ENCODE assay signal across 10 cellular contexts in genomic region chr1:8871965-8872399, GRCh38. TPM values are rescaled to one million over a fixed set of nuclear protein-coding genes. Genes with fewer than 3 reads are reported as not detected.
DNase-seq lines count a peak whose midpoint lies in the region; ATAC-seq and TF ChIP-seq lines count a peak whose summit lies in the region.
"Had no signal": no experiment of that assay in that cellular context is flagged by ENCODE, and none has a peak within 500 bp of the region (broad histone marks: within the 10 kb centered on the region; RNA-seq: fewer than 3 reads in every experiment).

No MANE protein-coding gene starts in this region.

- H3K4me1 ChIP-seq in mammary epithelial cell (ENCODE audit: insufficient read depth, low read length) (peaks cover 61% of the 10 kb centered on the region), mesendoderm (ENCODE audit: control insufficient read depth, low read depth, low read length) (peaks cover 17% of the 10 kb centered on the region)

- DNase-seq in Ammon's horn (ENCODE audit: low spot score) (peak; percentile 53), HL-60 (ENCODE audit: low read depth in 1 of 2, low spot score in 1 of 2) (no peak), mammary epithelial cell (no peak), mesendoderm (no peak), GM10266 (ENCODE audit: extremely low spot score) (no peak), DMS 273 treated with DMSO at 0.1 percent for 48 hours (lab: John Stamatoyannopoulos, UW) (no peak)
- DNase-seq in stimulated activated CD4-positive, alpha-beta T cell treated with anti-CD3 and anti-CD28 coated beads, Interleukin-12 subunit alpha, Interleukin-12 subunit beta, amount 100 ng/mL, for 4 hours = no peak
- DNase-seq: DMS79 treated with DMSO at 0.1 percent for 48 hours had no signal

- H3K4me3 ChIP-seq in HL-60 (replicated peaks; ENCODE audit: insufficient read depth, low read length) (no peak overlapping the region), mammary epithelial cell (replicated peaks in 1 of 3; ENCODE audit: insufficient read depth in 1 of 3, low read depth in 2 of 3, low read length in 3 of 3) (peak overlapping the region in 1 of 3 experiments; percentile 8), mesendoderm (ENCODE audit: low read length) (no peak overlapping the region)

- H3K79me2 ChIP-seq in mammary epithelial cell (ENCODE audit: insufficient read depth, low read length) (peaks cover 91% of the 10 kb centered on the region), mesendoderm (ENCODE audit: control insufficient read depth, insufficient read depth, low read length) (peaks cover 74% of the 10 kb centered on the region)

- no peak overlapping the region for H2BK5ac ChIP-seq in mesendoderm (ENCODE audit: low read length)

- no peak for ATAC-seq in GM21717 (IDR thresholded peaks at IDR 0.05; ENCODE audit: unreplicated experiment)

- H3K4me2 ChIP-seq in mammary epithelial cell (ENCODE audit: insufficient read depth, low read depth, low read length) (peak overlapping the region; percentile 89), mesendoderm (ENCODE audit: low read length) (no peak overlapping the region)
- H3K4me2 ChIP-seq: KMS-11 had no signal

- 5% methylated on average over 5 of the region's 5 CpGs for WGBS in mammary epithelial cell (ENCODE audit: low coverage, missing lambda C conversion rate)
- no CpG with 5 or more reads among the region's 5 CpGs for WGBS in mesendoderm (ENCODE audit: extremely low coverage, insufficient coverage, low lambda C conversion rate)

- no peak overlapping the region for H4K5ac ChIP-seq in mesendoderm (ENCODE audit: low read length)

- no peaks in the 10 kb centered on the region for H3K9me3 ChIP-seq in mammary epithelial cell (replicated peaks; ENCODE audit: insufficient read depth, low read length)

- H3K9ac ChIP-seq in mammary epithelial cell (ENCODE audit: insufficient read depth, low read length) (peak overlapping the region; percentile 21), mesendoderm (ENCODE audit: low read length) (peak overlapping the region; percentile 22)
- H3K9ac ChIP-seq: KMS-11 had no signal

- peak overlapping the region; percentile 73 for H3K56ac ChIP-seq in mesendoderm (ENCODE audit: low read length)

- no peak overlapping the region for H2AK5ac ChIP-seq in mesendoderm (ENCODE audit: low read length)

- H4K20me1 ChIP-seq in mammary epithelial cell (ENCODE audit: insufficient read depth, low read length) = peaks cover 30% of the 10 kb centered on the region

- intact Hi-C loops in mammary epithelial cell (cut with micrococcal nuclease) = loop anchor here (1.0 to 2.0 kb wide), 5 partner anchors 7 to 229 kb away; no protein-coding TSS in a partner anchor

- H3K27ac ChIP-seq in HL-60 (replicated peaks) (peak overlapping the region; percentile 21; the same call in 1 of the 2 replicates), mammary epithelial cell (ENCODE audit: insufficient read depth, low read depth, low read length) (peak overlapping the region; percentile 53), mesendoderm (ENCODE audit: low read depth, low read length) (peak overlapping the region; percentile 57)
- H3K27ac ChIP-seq: KMS-11 had no signal

- CTCF ChIA-PET in mammary epithelial cell (lab: Charles Lee; ENCODE audit: low non-redundant PET) = interaction anchor here (0.7 kb wide), 1 partner anchor 117 kb away, joined by 4 read pairs; no protein-coding TSS in a partner anchor

- BruUV-seq in mammary epithelial cell (replicated peaks; lab: Mats Ljungman, UMichigan) = no TSS peak

- no peak for TF ChIP-seq CTCF in HL-60 (IDR thresholded peaks at IDR 0.05; ENCODE audit: insufficient read depth, low read length)
- TF ChIP-seq CTCF in mammary epithelial cell (conservative IDR thresholded peaks at IDR 0.05 in 1 of 2, IDR thresholded peaks at IDR 0.05 in 1 of 2; ENCODE audit: extremely low read depth in 1 of 2, insufficient read depth in 1 of 2, low read depth in 1 of 2, low read length in 2 of 2) = no peak
- TF ChIP-seq CTCF in GM10266 (IDR thresholded peaks at IDR 0.05; ENCODE audit: control insufficient read depth, insufficient read depth, low read depth, missing control alignments) = no peak

- H3K27me3 ChIP-seq in HL-60 (ENCODE audit: insufficient read depth, poor library complexity, severe bottlenecking) (no peaks in the 10 kb centered on the region), mammary epithelial cell (ENCODE audit: insufficient read depth, low read length) (no peaks in the 10 kb centered on the region), mesendoderm (ENCODE audit: insufficient read depth, low read length, poor library complexity) (no peaks in the 10 kb centered on the region)

- in situ Hi-C loops in mammary epithelial cell (cut with MboI; ENCODE audit: low sequenced_read_pairs in 2 of 2) = loop anchor here in 1 of 2 donors (25.0 kb wide), 1 partner anchor 115 kb away; no protein-coding TSS in a partner anchor

- no peak overlapping the region for H3K4ac ChIP-seq in mesendoderm (ENCODE audit: low read depth, low read length)

- no peak overlapping the region for H3K18ac ChIP-seq in mesendoderm (ENCODE audit: low read length)

- H3K36me3 ChIP-seq in mammary epithelial cell (ENCODE audit: insufficient read depth, low read length) (peaks cover 66% of the 10 kb centered on the region), mesendoderm (ENCODE audit: control insufficient read depth, insufficient read depth, low read length) (peaks cover 48% of the 10 kb centered on the region)

- no peak overlapping the region for H2AFZ ChIP-seq in mammary epithelial cell (ENCODE audit: low read depth, low read length)

- H2BK15ac ChIP-seq in mesendoderm (replicated peaks; ENCODE audit: low read depth) = no peak overlapping the region

- peaks cover 31% of the 10 kb centered on the region for H3K79me1 ChIP-seq in mesendoderm (ENCODE audit: low read length)

- no peak overlapping the region for H3K23ac ChIP-seq in mesendoderm (ENCODE audit: low read length)

- dilution Hi-C loops in mammary epithelial cell (cut with HindIII; ENCODE audit: low sequenced_read_pairs) = no loop called here

- no peak overlapping the region for H2BK120ac ChIP-seq in mesendoderm (ENCODE audit: low read depth, low read length)

- no peak overlapping the region for H4K8ac ChIP-seq in mesendoderm (ENCODE audit: low read depth, low read length)

RNA-seq across cellular contexts. Expression of gene ENO1, which starts 6.5 kb away (rescaled TPM):
- total RNA-seq in mammary epithelial cell = 1,000 to 10,000 TPM; 1,459 to 2,190 TPM
- 3,004 TPM for polyA plus RNA-seq in mammary epithelial cell
- polyA minus RNA-seq in mammary epithelial cell = 2,906 TPM
- polyA plus RNA-seq in mesendoderm (2013, experiment 1 of 2) = 1,324 TPM
- polyA plus RNA-seq in mesendoderm (2013, experiment 2 of 2) = 1,329 TPM

RNA-seq across cellular contexts. Expression of gene RERE, which starts 54.5 kb away (rescaled TPM):
- total RNA-seq in mammary epithelial cell = 10 to 100 TPM; 20.7 to 48.4 TPM
- 2.1 TPM for polyA plus RNA-seq in mammary epithelial cell
- 116 TPM for polyA minus RNA-seq in mammary epithelial cell
- polyA plus RNA-seq in mesendoderm (2013, experiment 1 of 2) = 55.4 TPM
- polyA plus RNA-seq in mesendoderm (2013, experiment 2 of 2) = 60.2 TPM
